Comparison of ENCODE assay signal across 9 cellular contexts in genomic region chr5:95861221-95861857, GRCh38. TPM values are rescaled to one million over a fixed set of nuclear protein-coding genes. Genes with fewer than 3 reads are reported as not detected.
DNase-seq lines count a peak whose midpoint lies in the region; ATAC-seq and TF ChIP-seq lines count a peak whose summit lies in the region.
"Had no signal": no experiment of that assay in that cellular context is flagged by ENCODE, and none has a peak within 500 bp of the region (broad histone marks: within the 10 kb centered on the region; RNA-seq: fewer than 3 reads in every experiment).

No MANE protein-coding gene starts in this region.

- peak; percentile 46 for DNase-seq in COLO829 (ENCODE audit: low spot score)
- DNase-seq in Kasumi-1 (lab: John Stamatoyannopoulos, UW), result peak; percentile 75 to 82
- DNase-seq in activated T-cell treated with anti-CD3 and anti-CD28 coated beads, Interleukin-2, amount 50 U/mL, for 48 hours, result peak; percentile 53 to 55
- peak; percentile 43 to 67 for DNase-seq in heart right ventricle
- DNase-seq in stomach, result peak; percentile 65
- no peak for DNase-seq in T-helper 9 cell
- no peak for DNase-seq in mesothelial cell of epicardium (ENCODE audit: low spot score in 2 of 2, unreplicated experiment in 2 of 2)

- peaks cover 6% of the 10 kb centered on the region for H3K27me3 Mint-ChIP-seq in mesothelial cell of epicardium (ENCODE audit: low read depth)

- no peaks in the 10 kb centered on the region for H3K9me3 Mint-ChIP-seq in mesothelial cell of epicardium

- ATAC-seq in heart right ventricle (peak in 6 of 8 donors; percentile 26 to 52 (median 40)), HG03565 (IDR thresholded peaks at IDR 0.05; ENCODE audit: unreplicated experiment) (no peak)
- ATAC-seq: left colon had no signal

- no peaks in the 10 kb centered on the region for H3K27me3 ChIP-seq in heart right ventricle
- no peaks in the 10 kb centered on the region for H3K27me3 ChIP-seq in stomach

- H3K36me3 Mint-ChIP-seq in mesothelial cell of epicardium, result no peaks in the 10 kb centered on the region

- no peak overlapping the region for H3K4me3 Mint-ChIP-seq in mesothelial cell of epicardium

- H3K27ac Mint-ChIP-seq in mesothelial cell of epicardium, result no peak overlapping the region

- intact Hi-C loops in heart right ventricle (cut with DNase I), result loop anchor here in 6 of 10 donors (1.0 to 10.0 kb wide), 6 partner anchors 93 to 743 kb away; partner anchors contain the start of gene ELL2 (in 1 of the 6)
- intact Hi-C loops in stomach (cut with DNase I; ENCODE audit: low total_unique reads), result loop anchor here (10.0 kb wide), 1 partner anchor 473 kb away; no protein-coding TSS in a partner anchor

- no peaks in the 10 kb centered on the region for H3K36me3 ChIP-seq in heart right ventricle
- no peaks in the 10 kb centered on the region for H3K36me3 ChIP-seq in stomach

- no peak for TF ChIP-seq EP300 in stomach (IDR thresholded peaks at IDR 0.05)

- H3K4me1 Mint-ChIP-seq in mesothelial cell of epicardium, result peaks cover 41% of the 10 kb centered on the region

- peaks cover 12 to 88% (median 55%) of the 10 kb centered on the region in 9 donors for H3K4me1 ChIP-seq in heart right ventricle
- H3K4me1 ChIP-seq in stomach, result peaks cover 39 to 89% (median 64%) of the 10 kb centered on the region in 4 donors

- H3K4me3 ChIP-seq in heart right ventricle (peak overlapping the region in 1 of 10 donors; percentile 4), stomach (no peak overlapping the region)

- no peaks in the 10 kb centered on the region for H3K9me3 ChIP-seq in heart right ventricle
- H3K9me3 ChIP-seq in stomach, result no peaks in the 10 kb centered on the region

- H3K27ac ChIP-seq in heart right ventricle (peak overlapping the region; percentile 44 to 90 (median 56)), stomach (peak overlapping the region; percentile 49 to 90 (median 69))

- TF ChIP-seq CTCF in heart right ventricle (IDR thresholded peaks at IDR 0.05) (no peak), stomach (IDR thresholded peaks at IDR 0.05) (no peak), mesothelial cell of epicardium (IDR thresholded peaks at IDR 0.05; ENCODE audit: unreplicated experiment) (no peak)

- 12 to 18% methylated on average over 14 of the region's 14 CpGs for WGBS in heart right ventricle, 2 donors
- WGBS in stomach, 5 donors, result 31 to 41% (median 32%) methylated on average over 14 of the region's 14 CpGs

- no peak for TF ChIP-seq POLR2A in stomach (IDR thresholded peaks at IDR 0.05)

RNA-seq across cellular contexts. Expression of gene GLRX, which starts 38.8 kb away (rescaled TPM):
- total RNA-seq in heart right ventricle, result 100 to 1,000 TPM in 7 of 10 donors, 10 to 100 TPM in 3; 68.7 to 156 (median 111) TPM
- 100 to 1,000 TPM in 1 of 2 donors, 10 to 100 TPM in 1; 51.6 to 116 TPM for polyA plus RNA-seq in heart right ventricle
- total RNA-seq in stomach, result 10 to 100 TPM; 11.3 to 30.4 (median 14.0) TPM
- polyA plus RNA-seq in stomach, result 100 to 1,000 TPM in 1 of 3 donors, 10 to 100 TPM in 2; 51.0 to 211 (median 65.7) TPM
- 14.8 to 19.8 TPM (median 17.9 TPM) in 3 replicates for total RNA-seq in mesothelial cell of epicardium

Comparison
In these comparisons a context has a peak if more than half of its experiments do, and no peak if none do; other contexts are left out.
1. DNase-seq: peak in COLO829 (single experiment), Kasumi-1 (2 of 2), activated T-cell treated with anti-CD3 and anti-CD28 coated beads, Interleukin-2, amount 50 U/mL, for 48 hours (2 of 2), heart right ventricle (2 of 2) and stomach (single experiment); none in T-helper 9 cell (single experiment) and mesothelial cell of epicardium (0 of 2).